16 cellular contexts compared by ENCODE assay signal in genomic region chr5:142878638-142879037, GRCh38.
"Had no signal": no experiment of that assay in that cellular context is flagged by ENCODE, and none has a peak within 500 bp of the region (broad histone marks: within the 10 kb centered on the region; RNA-seq: fewer than 3 reads in every experiment).

No MANE protein-coding gene starts in this region.

- H3K9me3 ChIP-seq: ascending aorta, breast epithelium, ovary, sigmoid colon, spleen, testis had no signal

- H3K4me1 Mint-ChIP-seq: activated T-helper 17 cell treated with anti-CD3 and anti-CD28 coated beads, Interleukin-2, amount 50 U/mL, for 72 hours; stimulated activated naive CD8-positive, alpha-beta T cell treated with anti-CD3 and anti-CD28 coated beads, Interleukin-15, amount 100 ng/mL, for 72 hours had no signal

- H3K36me3 ChIP-seq: breast epithelium, neural progenitor cell, ovary, sigmoid colon had no signal

- H3K4me3 ChIP-seq: ascending aorta, breast epithelium, hepatocyte, neural progenitor cell, ovary, sigmoid colon, spleen, testis had no signal

- H3K9me3 Mint-ChIP-seq: activated T-helper 17 cell treated with anti-CD3 and anti-CD28 coated beads, Interleukin-2, amount 50 U/mL, for 72 hours; neural progenitor cell; stimulated activated naive CD8-positive, alpha-beta T cell treated with anti-CD3 and anti-CD28 coated beads, Interleukin-15, amount 100 ng/mL, for 72 hours had no signal

- ATAC-seq: activated T-helper 17 cell treated with anti-CD3 and anti-CD28 coated beads, Interleukin-2, amount 50 U/mL, for 72 hours; left lobe of liver; stimulated activated naive CD8-positive, alpha-beta T cell treated with anti-CD3 and anti-CD28 coated beads, Interleukin-15, amount 100 ng/mL, for 72 hours had no signal

- H3K27me3 Mint-ChIP-seq: activated T-helper 17 cell treated with anti-CD3 and anti-CD28 coated beads, Interleukin-2, amount 50 U/mL, for 72 hours; stimulated activated naive CD8-positive, alpha-beta T cell treated with anti-CD3 and anti-CD28 coated beads, Interleukin-15, amount 100 ng/mL, for 72 hours had no signal

- H3K27me3 ChIP-seq: ascending aorta, breast epithelium, hepatocyte, neural progenitor cell, ovary, sigmoid colon, spleen, testis had no signal

- H3K27ac Mint-ChIP-seq: activated T-helper 17 cell treated with anti-CD3 and anti-CD28 coated beads, Interleukin-2, amount 50 U/mL, for 72 hours; neural progenitor cell had no signal

- DNase-seq: activated CD4-positive, alpha-beta T cell treated with anti-CD3 and anti-CD28 coated beads, Interleukin-2, amount 50 U/mL, for 4 hours; activated CD4-positive, CD25-positive, alpha-beta regulatory T cell treated with anti-CD3 and anti-CD28 coated beads, Interleukin-2, amount 50 U/mL, for 72 hours; activated naive CD4-positive, alpha-beta T cell treated with Interleukin-2 at 50 U/mL for 16 hours; mammary epithelial cell; ovary; sigmoid colon; spleen; stimulated activated naive CD8-positive, alpha-beta T cell treated with anti-CD3 and anti-CD28 coated beads, Interleukin-15, amount 100 ng/mL, for 72 hours; T1000; testis had no signal

- H3K4me3 Mint-ChIP-seq: activated T-helper 17 cell treated with anti-CD3 and anti-CD28 coated beads, Interleukin-2, amount 50 U/mL, for 72 hours; neural progenitor cell; stimulated activated naive CD8-positive, alpha-beta T cell treated with anti-CD3 and anti-CD28 coated beads, Interleukin-15, amount 100 ng/mL, for 72 hours had no signal

- H3K27ac ChIP-seq: ascending aorta, breast epithelium, hepatocyte, neural progenitor cell, ovary, sigmoid colon, testis had no signal

- H3K36me3 Mint-ChIP-seq: neural progenitor cell had no signal
